Comparison of ENCODE assay signal across 11 cellular contexts in the genomic region with DNA sequence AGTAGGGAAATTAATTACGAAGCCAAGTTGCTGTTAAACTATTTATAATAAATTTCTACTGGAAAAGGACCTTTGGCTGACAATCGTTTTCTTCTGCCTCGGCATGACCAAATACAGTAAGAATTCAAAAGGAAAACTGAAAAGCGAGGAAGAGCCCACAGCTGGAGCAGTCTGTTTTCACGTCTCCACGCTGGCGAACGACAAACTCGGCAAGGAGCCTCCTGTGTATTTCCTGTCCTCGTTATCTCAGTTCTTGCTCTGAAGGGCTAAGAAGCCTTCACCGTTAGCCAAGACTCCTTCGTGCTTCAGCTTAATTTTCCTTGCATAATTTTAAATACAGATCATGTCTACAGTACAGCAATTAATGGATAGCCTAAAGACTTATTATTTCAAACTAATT.
DNase-seq lines count a peak whose midpoint lies in the region; FAIRE-seq and TF ChIP-seq lines count a peak whose summit lies in the region.
"Had no signal": no experiment of that assay in that cellular context is flagged by ENCODE, and none has a peak within 500 bp of the region (broad histone marks: within the 10 kb centered on the region; RNA-seq: fewer than 3 reads in every experiment).

No MANE protein-coding gene starts in this region.

- no peak for FAIRE-seq in GM19239 (lab: Jason Lieb, UNC)

- TF ChIP-seq CTCF in fibroblast of lung (conservative IDR thresholded peaks at IDR 0.05 in 1 of 2, IDR thresholded peaks at IDR 0.05 in 1 of 2; ENCODE audit: low read depth in 1 of 2, low read length in 2 of 2): no peak
- TF ChIP-seq CTCF in mesothelial cell of epicardium (IDR thresholded peaks at IDR 0.05; ENCODE audit: unreplicated experiment): no peak
- TF ChIP-seq CTCF in uterus (IDR thresholded peaks at IDR 0.05): no peak

- H3K4me3 ChIP-seq in fibroblast of lung (replicated peaks in 1 of 4; ENCODE audit: control extremely low read depth in 1 of 4, insufficient read depth in 1 of 4, low read depth in 3 of 4, low read length in 4 of 4) (peak overlapping the region in 2 of 4 experiments; percentile 28 to 46), uterus (peak overlapping the region in 1 of 2 donors; percentile 7)
- H3K4me3 ChIP-seq: SJSA1 had no signal

- H4K20me1 ChIP-seq in fibroblast of lung (ENCODE audit: control insufficient read depth, extremely low read depth, insufficient read depth, low read length): no peaks in the 10 kb centered on the region

- no peaks in the 10 kb centered on the region for H3K9me3 ChIP-seq in fibroblast of lung (ENCODE audit: control insufficient read depth, insufficient read depth, low read depth, low read length)
- no peaks in the 10 kb centered on the region for H3K9me3 ChIP-seq in uterus
- H3K9me3 ChIP-seq: SJSA1 had no signal

- no peaks in the 10 kb centered on the region for H3K36me3 ChIP-seq in fibroblast of lung (ENCODE audit: control insufficient read depth, insufficient read depth, low read length)
- no peaks in the 10 kb centered on the region for H3K36me3 ChIP-seq in uterus
- H3K36me3 ChIP-seq: SJSA1 had no signal

- no peaks in the 10 kb centered on the region for H3K27me3 ChIP-seq in fibroblast of lung (ENCODE audit: control insufficient read depth, insufficient read depth, low read length)
- H3K27me3 ChIP-seq in uterus: no peaks in the 10 kb centered on the region
- H3K27me3 ChIP-seq: SJSA1 had no signal

- H3K36me3 Mint-ChIP-seq in mesothelial cell of epicardium: no peaks in the 10 kb centered on the region
- H3K36me3 Mint-ChIP-seq: naive thymus-derived CD8-positive, alpha-beta T cell had no signal

- DNase-seq in DMS 273 (lab: John Stamatoyannopoulos, UW; ENCODE audit: unreplicated experiment): peak; percentile 31
- no peak for DNase-seq in DMS 273 treated with DMSO at 0.1 percent for 48 hours (lab: John Stamatoyannopoulos, UW)
- peak; percentile 64 to 72 for DNase-seq in fibroblast of lung (ENCODE audit: low read depth in 2 of 2)
- no peak for DNase-seq in mesothelial cell of epicardium (ENCODE audit: low spot score in 2 of 2, unreplicated experiment in 2 of 2)
- peak; percentile 50 to 75 for DNase-seq in uterus
- no peak for DNase-seq in activated T-cell treated with anti-CD3 and anti-CD28 coated beads, Interleukin-2, amount 50 U/mL, for 1 hour
- no peak for DNase-seq in ecto neural progenitor cell (ENCODE audit: low spot score)
- no peak for DNase-seq in GM19239 (ENCODE audit: insufficient read length, low spot score)
- DNase-seq: naive thymus-derived CD8-positive, alpha-beta T cell had no signal

- peak overlapping the region; percentile 46 for H3K4me3 Mint-ChIP-seq in mesothelial cell of epicardium
- H3K4me3 Mint-ChIP-seq: naive thymus-derived CD8-positive, alpha-beta T cell had no signal

- H2AFZ ChIP-seq in fibroblast of lung (ENCODE audit: low read length): no peak overlapping the region

- H3K4me2 ChIP-seq in fibroblast of lung (ENCODE audit: extremely low read depth, insufficient read depth, low read length): peak overlapping the region; percentile 72

- H3K27ac Mint-ChIP-seq in mesothelial cell of epicardium: peak overlapping the region; percentile 67
- H3K27ac Mint-ChIP-seq: naive thymus-derived CD8-positive, alpha-beta T cell had no signal

- no peak overlapping the region for H3K9ac ChIP-seq in fibroblast of lung (ENCODE audit: insufficient read depth, low read length)

- peaks cover 9% of the 10 kb centered on the region for H3K4me1 ChIP-seq in fibroblast of lung (ENCODE audit: control insufficient read depth, extremely low read depth, insufficient read depth, low read length)
- H3K4me1 ChIP-seq in uterus: peaks cover 0 to 5% of the 10 kb centered on the region in 2 donors

- peaks cover 3% of the 10 kb centered on the region for H3K4me1 Mint-ChIP-seq in mesothelial cell of epicardium
- H3K4me1 Mint-ChIP-seq: naive thymus-derived CD8-positive, alpha-beta T cell had no signal

- H3K79me2 ChIP-seq in fibroblast of lung (ENCODE audit: control insufficient read depth, insufficient read depth, low read length): no peaks in the 10 kb centered on the region

- no peaks in the 10 kb centered on the region for H3K27me3 Mint-ChIP-seq in mesothelial cell of epicardium (ENCODE audit: low read depth)
- H3K27me3 Mint-ChIP-seq: naive thymus-derived CD8-positive, alpha-beta T cell had no signal

- H3K27ac ChIP-seq in fibroblast of lung (ENCODE audit: insufficient read depth, low read length): peak overlapping the region; percentile 28
- H3K27ac ChIP-seq in uterus: peak overlapping the region; percentile 68 to 76
- H3K27ac ChIP-seq: 22Rv1, SJSA1 had no signal

- TF ChIP-seq POLR2A in uterus (IDR thresholded peaks at IDR 0.05): no peak

- H3K9me3 Mint-ChIP-seq in mesothelial cell of epicardium: peaks cover 6% of the 10 kb centered on the region

- intact Hi-C loops in uterus (cut with DNase I; ENCODE audit: low total_unique reads): no loop called here

Comparison
In these comparisons a context has a peak if more than half of its experiments do, and no peak if none do; other contexts are left out.
1. DNase-seq: peak in DMS 273 (single experiment), fibroblast of lung (2 of 2) and uterus (2 of 2); none in DMS 273 treated with DMSO at 0.1 percent for 48 hours (single experiment), mesothelial cell of epicardium (0 of 2), activated T-cell treated with anti-CD3 and anti-CD28 coated beads, Interleukin-2, amount 50 U/mL, for 1 hour (single experiment), ecto neural progenitor cell (single experiment) and GM19239 (single experiment).